11 cellular contexts compared by ENCODE assay signal in the genomic region with DNA sequence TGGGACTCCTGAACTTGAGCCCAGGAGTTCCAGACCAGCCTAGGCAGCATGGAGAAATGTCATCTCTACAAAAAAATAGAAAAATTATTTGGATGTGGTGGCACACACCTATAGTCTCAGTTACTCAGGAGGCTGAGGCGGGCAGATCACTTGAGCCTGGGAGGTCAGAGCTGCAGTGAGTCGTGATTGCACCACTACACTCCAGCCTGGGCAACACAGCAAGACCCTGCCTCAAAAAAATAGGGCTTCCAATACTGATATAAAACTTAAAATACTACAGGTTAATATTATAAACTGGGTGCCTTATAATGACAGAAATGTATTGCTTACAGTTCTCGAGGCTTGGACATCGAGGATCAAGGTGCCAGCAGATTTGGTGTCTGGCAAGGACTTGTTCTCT. TPM values are rescaled to one million over a fixed set of nuclear protein-coding genes. Genes with fewer than 3 reads are reported as not detected.
"Had no signal": no experiment of that assay in that cellular context is flagged by ENCODE, and none has a peak within 500 bp of the region (broad histone marks: within the 10 kb centered on the region; RNA-seq: fewer than 3 reads in every experiment).

No MANE protein-coding gene starts in this region.

- H3K4me1 Mint-ChIP-seq: GM23338 had no signal

- ATAC-seq: GM23338 had no signal

- DNase-seq: H9, HCEC 1CT, HFFc6, IMR-90, KBM-7 had no signal

- H2AFZ ChIP-seq: GM23338 had no signal

- H3K9ac ChIP-seq: KMS-11 had no signal

- H3K27ac Mint-ChIP-seq: GM23338, H9, HFFc6 had no signal

- H3K27ac ChIP-seq: HL-60, KMS-11 had no signal

- H3K4me3 Mint-ChIP-seq: GM23338, H9, HFFc6 had no signal

- H3K4me3 ChIP-seq: GM23338 had no signal

- H3K4me2 ChIP-seq: GM23338, KMS-11 had no signal

- FAIRE-seq: H1, H54 had no signal

- H3K9me3 Mint-ChIP-seq: GM23338, H9, HFFc6 had no signal

RNA-seq across cellular contexts. Expression of gene CES3, which starts 15.1 kb away (rescaled TPM):
- total RNA-seq: IMR-90 had no signal

RNA-seq across cellular contexts. Expression of gene RRAD, which starts 20.6 kb away (rescaled TPM):
- total RNA-seq: GM23338, H1, HT1080 had no signal

RNA-seq across cellular contexts. Expression of gene CDH16, which starts 27.3 kb away (rescaled TPM):
- total RNA-seq: GM23338, H1, H9, HT1080, IMR-90 had no signal
- polyA plus RNA-seq: GM23338, H1, IMR-90 had no signal
